8 cellular contexts compared by ENCODE assay signal in genomic region chr3:183555541-183556081, GRCh38. TPM values are rescaled to one million over a fixed set of nuclear protein-coding genes. Genes with fewer than 3 reads are reported as not detected.
DNase-seq lines count a peak whose midpoint lies in the region; ATAC-seq, FAIRE-seq and TF ChIP-seq lines count a peak whose summit lies in the region.

KLHL6 (minus strand) TSS chr3:183555706; CDS start chr3:183555653, 53 bp downstream.

- no peaks in the 10 kb centered on the region for H4K20me1 ChIP-seq in astrocyte (ENCODE audit: insufficient read depth, low read length)

- ATAC-seq in GM18873 (IDR thresholded peaks at IDR 0.05; ENCODE audit: low FRiP score, unreplicated experiment) (peak; percentile 87), HG03095 (IDR thresholded peaks at IDR 0.05; ENCODE audit: unreplicated experiment) (peak; percentile 91)

- DNase-seq in T-helper 22 cell (ENCODE audit: low read depth) (peak; percentile 50), astrocyte (ENCODE audit: low read depth) (no peak), ureter (ENCODE audit: low spot score) (peak; percentile 58), NCI-H1092 treated with DMSO at 0.1 percent for 48 hours (lab: John Stamatoyannopoulos, UW) (no peak), NCI-H2029 (lab: John Stamatoyannopoulos, UW) (no peak)

- no peaks in the 10 kb centered on the region for H3K9me3 ChIP-seq in astrocyte (ENCODE audit: insufficient read depth, low read depth, low read length)
- no peaks in the 10 kb centered on the region for H3K9me3 ChIP-seq in neutrophil

- H3K36me3 Mint-ChIP-seq in astrocyte (ENCODE audit: low read depth, unreplicated experiment): no peaks in the 10 kb centered on the region

- no peak within 1 kb of the TSS for H3K9ac ChIP-seq in astrocyte (ENCODE audit: low read length)

- H3K79me2 ChIP-seq in astrocyte (ENCODE audit: insufficient read depth, low read length): no peaks in the 10 kb centered on the region

- H3K4me3 ChIP-seq in astrocyte (ENCODE audit: insufficient read depth, low read depth, low read length) (no peak within 1 kb of the TSS), neutrophil (ENCODE audit: low read depth in 1 of 2, low read length in 1 of 2) (peak within 1 kb of the TSS; percentile 67 to 68)

- H3K4me1 Mint-ChIP-seq in astrocyte (ENCODE audit: low read depth, unreplicated experiment): peaks cover 23% of the 10 kb centered on the region

- H3K27ac ChIP-seq in astrocyte (ENCODE audit: low read depth, low read length) (no peak within 1 kb of the TSS), neutrophil (peak within 1 kb of the TSS; percentile 93)

- no peaks in the 10 kb centered on the region for H3K27me3 ChIP-seq in astrocyte (ENCODE audit: insufficient read depth, low read length)
- H3K27me3 ChIP-seq in neutrophil: no peaks in the 10 kb centered on the region

- peak within 1 kb of the TSS; percentile 59 for H3K27ac Mint-ChIP-seq in astrocyte (ENCODE audit: unreplicated experiment)

- no peaks in the 10 kb centered on the region for H3K36me3 ChIP-seq in astrocyte (ENCODE audit: insufficient read depth, low read length)
- no peaks in the 10 kb centered on the region for H3K36me3 ChIP-seq in neutrophil

- no peaks in the 10 kb centered on the region for H3K27me3 Mint-ChIP-seq in astrocyte (ENCODE audit: low read depth, unreplicated experiment)

- H3K4me1 ChIP-seq in astrocyte (ENCODE audit: insufficient read depth, low read length) (no peaks in the 10 kb centered on the region), neutrophil (ENCODE audit: control insufficient read depth in 1 of 2, insufficient read depth in 1 of 2, low read depth in 1 of 2, low read length in 1 of 2) (peaks cover 56 to 57% of the 10 kb centered on the region in 2 experiments)

- no peak within 1 kb of the TSS for H3K4me3 Mint-ChIP-seq in astrocyte (ENCODE audit: unreplicated experiment)

- no peak within 1 kb of the TSS for H3K4me2 ChIP-seq in astrocyte (ENCODE audit: low read length)

- H3K9me3 Mint-ChIP-seq in astrocyte (ENCODE audit: unreplicated experiment): no peaks in the 10 kb centered on the region

- TF ChIP-seq CTCF in astrocyte (IDR thresholded peaks at IDR 0.05; ENCODE audit: insufficient read depth, low read depth, low read length): no peak
- no peak for TF ChIP-seq CTCF in neutrophil (IDR thresholded peaks at IDR 0.05)

- no peak for FAIRE-seq in astrocyte (lab: Jason Lieb, UNC)

- no peak within 1 kb of the TSS for H2AFZ ChIP-seq in astrocyte (ENCODE audit: low read depth, low read length)

RNA-seq across cellular contexts. Expression of gene KLHL6, which starts in this region (rescaled TPM):
- total RNA-seq in astrocyte (0.11 and 0.14 TPM in 2 replicates), ureter (6.4 TPM)

Comparison
In these comparisons a context has a peak if more than half of its experiments do, and no peak if none do; other contexts are left out.
1. DNase-seq: peak in T-helper 22 cell (single experiment) and ureter (single experiment); none in astrocyte (single experiment), NCI-H1092 treated with DMSO at 0.1 percent for 48 hours (single experiment) and NCI-H2029 (single experiment).